ENCODE assay signal across 1 cellular context in genomic region chr1:15215116-15215515, GRCh38.
TF ChIP-seq lines count a peak whose summit lies in the region.

No MANE protein-coding gene starts in this region.

TF ChIP-seq in IMR-90, 13 proteins besides CTCF, POLR2A, EP300 and RAD21:
- TF ChIP-seq CEBPB (IDR thresholded peaks at IDR 0.05; ENCODE audit: low read depth, low read length) (no peak), SMC3 (IDR thresholded peaks at IDR 0.05; ENCODE audit: low read depth, low read length) (no peak), RCOR1 (IDR thresholded peaks at IDR 0.05; ENCODE audit: insufficient replicate concordance, low read length) (no peak), NFE2L2 (IDR thresholded peaks at IDR 0.05; ENCODE audit: low read depth, low read length) (no peak), MAFK (IDR thresholded peaks at IDR 0.05; ENCODE audit: low read depth, low read length) (no peak), MAZ (IDR thresholded peaks at IDR 0.05; ENCODE audit: borderline replicate concordance, low read depth, low read length) (no peak), CHD1 (IDR thresholded peaks at IDR 0.05; ENCODE audit: low read depth, low read length) (no peak), BHLHE40 (IDR thresholded peaks at IDR 0.05; ENCODE audit: low read depth, low read length) (no peak), ELK1 (IDR thresholded peaks at IDR 0.05; ENCODE audit: borderline replicate concordance, low read depth, low read length) (no peak), RFX5 (IDR thresholded peaks at IDR 0.05; ENCODE audit: low read depth, low read length) (no peak), MXI1 (IDR thresholded peaks at IDR 0.05; ENCODE audit: borderline replicate concordance, low read depth, low read length) (no peak)
